In genomic region chr1:208604295-208604694, GRCh38 we compare ENCODE assay signal across 10 cellular contexts.
DNase-seq lines count a peak whose midpoint lies in the region; ATAC-seq, FAIRE-seq and TF ChIP-seq lines count a peak whose summit lies in the region.
"Had no signal": no experiment of that assay in that cellular context is flagged by ENCODE, and none has a peak within 500 bp of the region (broad histone marks: within the 10 kb centered on the region; RNA-seq: fewer than 3 reads in every experiment).

No MANE protein-coding gene starts in this region.

- peak; percentile 79 for DNase-seq in MCF 10A (ENCODE audit: unreplicated experiment)
- DNase-seq in breast epithelium (ENCODE audit: low spot score in 2 of 2): no peak
- peak; percentile 4 for DNase-seq in SK-MEL-5 (ENCODE audit: low read depth, low spot score)
- peak; percentile 50 for DNase-seq in urothelium cell line (ENCODE audit: low spot score)
- DNase-seq in SHP77 (lab: John Stamatoyannopoulos, UW): no peak
- DNase-seq in NCI-H1092 (lab: John Stamatoyannopoulos, UW): no peak
- DNase-seq in NCI-H146 treated with DMSO at 0.1 percent for 48 hours (lab: John Stamatoyannopoulos, UW; ENCODE audit: unreplicated experiment): no peak
- DNase-seq: CD8-positive, alpha-beta memory T cell; stimulated activated CD4-positive, alpha-beta T cell treated with anti-CD3 and anti-CD28 coated beads, Interleukin-1b, Interleukin-23, amount 100 ng/mL, for 48 hours had no signal

- H3K4me3 Mint-ChIP-seq in MCF 10A (ENCODE audit: unreplicated experiment): no peak overlapping the region
- H3K4me3 Mint-ChIP-seq: CD8-positive, alpha-beta memory T cell had no signal

- no TSS peak for BruUV-seq in MCF 10A (replicated peaks; lab: Mats Ljungman, UMichigan)

- TF ChIP-seq CTCF in MCF 10A (IDR thresholded peaks at IDR 0.05; ENCODE audit: unreplicated experiment) (no peak), breast epithelium (IDR thresholded peaks at IDR 0.05) (no peak)

- H3K4me3 ChIP-seq in breast epithelium: no peak overlapping the region

- H3K27ac Mint-ChIP-seq in MCF 10A (ENCODE audit: low read depth, unreplicated experiment): peak overlapping the region; percentile 7

- FAIRE-seq in urothelium cell line (lab: Jason Lieb, UNC): no peak

- CTCF ChIA-PET in MCF 10A (lab: Yijun Ruan, JAX): interaction anchor here (0.6 to 1.6 kb wide), 6 partner anchors 21 to 1720 kb away, joined by 3 to 5 read pairs (median 4); no protein-coding TSS in a partner anchor

- H3K9me3 ChIP-seq in breast epithelium: no peaks in the 10 kb centered on the region

- intact Hi-C loops in MCF 10A (cut with micrococcal nuclease) (no loop called here), breast epithelium (cut with DNase I; ENCODE audit: low total_unique reads) (no loop called here)

- H3K27ac ChIP-seq in breast epithelium: no peak overlapping the region

- H3K9me3 Mint-ChIP-seq in MCF 10A (ENCODE audit: unreplicated experiment): no peaks in the 10 kb centered on the region
- H3K9me3 Mint-ChIP-seq: CD8-positive, alpha-beta memory T cell had no signal

- no peaks in the 10 kb centered on the region for H3K27me3 ChIP-seq in breast epithelium

- POLR2A ChIA-PET in MCF 10A (lab: Yijun Ruan, JAX): interaction anchor here (0.6 to 1.2 kb wide), 3 partner anchors 20 to 458 kb away, joined by 3 to 4 read pairs (median 3); no protein-coding TSS in a partner anchor

- no peak for TF ChIP-seq POLR2A in breast epithelium (IDR thresholded peaks at IDR 0.05)

- peak; percentile 92 for ATAC-seq in HG02885 (IDR thresholded peaks at IDR 0.05; ENCODE audit: poor library complexity, unreplicated experiment)

- no peaks in the 10 kb centered on the region for H3K36me3 Mint-ChIP-seq in MCF 10A (ENCODE audit: insufficient read depth, unreplicated experiment)
- H3K36me3 Mint-ChIP-seq: CD8-positive, alpha-beta memory T cell had no signal

- H3K4me1 ChIP-seq in breast epithelium: no peaks in the 10 kb centered on the region

- in situ Hi-C loops in SK-MEL-5 (cut with HindIII; ENCODE audit: low pct_unique_long_range_greater_than_20kb, low sequenced_read_pairs): no loop called here

- H3K36me3 ChIP-seq in breast epithelium: no peaks in the 10 kb centered on the region

- peaks cover 19% of the 10 kb centered on the region for H3K4me1 Mint-ChIP-seq in MCF 10A (ENCODE audit: insufficient read depth, unreplicated experiment)
- H3K4me1 Mint-ChIP-seq: CD8-positive, alpha-beta memory T cell had no signal

- no peaks in the 10 kb centered on the region for H3K27me3 Mint-ChIP-seq in MCF 10A (ENCODE audit: insufficient read depth, unreplicated experiment)

Comparison
In these comparisons a context has a peak if more than half of its experiments do, and no peak if none do; other contexts are left out.
1. DNase-seq: peak in MCF 10A (single experiment), SK-MEL-5 (single experiment) and urothelium cell line (single experiment); none in breast epithelium (0 of 2), SHP77 (0 of 2), NCI-H1092 (single experiment) and NCI-H146 treated with DMSO at 0.1 percent for 48 hours (single experiment).